8 cellular contexts compared by ENCODE assay signal in the genomic region with DNA sequence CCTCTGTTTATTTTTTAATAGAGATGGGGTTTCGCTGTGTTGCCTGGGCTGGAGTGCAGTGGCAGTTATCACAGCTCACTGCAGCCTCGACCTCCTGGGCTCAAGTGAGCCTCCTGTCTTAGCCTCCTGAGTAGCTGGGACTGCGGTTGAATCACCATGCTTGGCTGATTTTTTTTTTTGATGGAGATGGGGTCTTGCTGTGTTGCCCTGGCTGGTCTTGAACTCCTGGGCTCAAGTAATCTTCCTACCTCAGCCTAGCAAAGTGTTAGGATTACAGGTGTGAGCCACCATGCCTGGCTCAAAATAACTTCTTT. TPM values are rescaled to one million over a fixed set of nuclear protein-coding genes. Genes with fewer than 3 reads are reported as not detected.
DNase-seq lines count a peak whose midpoint lies in the region; ATAC-seq, FAIRE-seq and TF ChIP-seq lines count a peak whose summit lies in the region.

No MANE protein-coding gene starts in this region.

- peak overlapping the region; percentile 85 to 98 (median 94) for H3K27ac Mint-ChIP-seq in naive thymus-derived CD4-positive, alpha-beta T cell

- no peak for TF ChIP-seq CTCF in 22Rv1 (IDR thresholded peaks at IDR 0.05)

- no peak for FAIRE-seq in GM12892 (lab: Jason Lieb, UNC)

- H3K4me3 ChIP-seq in Karpas-422 (ENCODE audit: low read length) (peak overlapping the region; percentile 59; the same call in 1 of the 2 replicates), duodenal mucosa (ENCODE audit: low read depth in 1 of 2, low read length in 2 of 2) (peak overlapping the region; percentile 70 to 73)
- H3K4me3 ChIP-seq in naive thymus-derived CD4-positive, alpha-beta T cell (ENCODE audit: low read length), result peak overlapping the region; percentile 44

- no peak for ATAC-seq in naive thymus-derived CD4-positive, alpha-beta T cell
- ATAC-seq in GM21423 (IDR thresholded peaks at IDR 0.05; ENCODE audit: unreplicated experiment), result no peak

- H3K4me1 Mint-ChIP-seq in naive thymus-derived CD4-positive, alpha-beta T cell, result peaks cover 9 to 67% (median 56%) of the 10 kb centered on the region in 7 donors

- H3K27ac ChIP-seq in 22Rv1, result peak overlapping the region; percentile 46
- H3K27ac ChIP-seq in Karpas-422 (ENCODE audit: low read length), result peak overlapping the region; percentile 93
- peak overlapping the region; percentile 72 for H3K27ac ChIP-seq in duodenal mucosa (ENCODE audit: low read depth, low read length)
- H3K27ac ChIP-seq in naive thymus-derived CD4-positive, alpha-beta T cell (ENCODE audit: low read depth, low read length), result peak overlapping the region; percentile 62

- no peaks in the 10 kb centered on the region for H4K20me1 ChIP-seq in Karpas-422 (ENCODE audit: insufficient read depth, low read depth, low read length)

- peak overlapping the region; percentile 63 for H3K4me2 ChIP-seq in Karpas-422 (ENCODE audit: low read depth, low read length, poor library complexity, severe bottlenecking)

- H3K9ac ChIP-seq in Karpas-422 (ENCODE audit: low read length), result peak overlapping the region; percentile 63
- H3K9ac ChIP-seq in duodenal mucosa (ENCODE audit: low read depth in 1 of 2, low read length in 2 of 2), result peak overlapping the region; percentile 62 to 87

- H3K4me3 Mint-ChIP-seq in naive thymus-derived CD4-positive, alpha-beta T cell, result peak overlapping the region; percentile 86 to 98 (median 90)

- DNase-seq in Karpas-422, result no peak
- DNase-seq in naive thymus-derived CD4-positive, alpha-beta T cell, result no peak
- DNase-seq in NCI-H1105 treated with DMSO at 0.1 percent for 48 hours (lab: John Stamatoyannopoulos, UW), result no peak
- no peak for DNase-seq in GM19240 (ENCODE audit: insufficient read length, low spot score)
- DNase-seq in GM12892 (ENCODE audit: insufficient read length), result no peak

- CTCF ChIA-PET in naive thymus-derived CD4-positive, alpha-beta T cell (lab: Charles Lee), result interaction anchor here (1.3 kb wide), 1 partner anchor 102 kb away, joined by 3 read pairs; no protein-coding TSS in a partner anchor

- TF ChIP-seq POLR2A in GM12892 (IDR thresholded peaks at IDR 0.05; ENCODE audit: low read depth, low read length), result no peak

- POLR2A ChIA-PET in naive thymus-derived CD4-positive, alpha-beta T cell (lab: Charles Lee), result interaction anchor here (0.6 to 2.3 kb wide), 6 partner anchors 34 to 159 kb away, joined by 3 to 10 read pairs (median 6); a partner anchor contains a TSS

- peaks cover 0 to 18% (median 0%) of the 10 kb centered on the region in 5 donors for H3K36me3 Mint-ChIP-seq in naive thymus-derived CD4-positive, alpha-beta T cell

- H2AFZ ChIP-seq in Karpas-422 (ENCODE audit: low read length), result no peak overlapping the region

- H3K79me2 ChIP-seq in Karpas-422 (ENCODE audit: low read length), result peaks cover 78% of the 10 kb centered on the region

- intact Hi-C loops in naive thymus-derived CD4-positive, alpha-beta T cell (cut with micrococcal nuclease), result loop anchor here in 1 of 2 donors (1.0 kb wide), 2 partner anchors 8 to 46 kb away; a partner anchor contains a TSS

- H3K27me3 Mint-ChIP-seq in naive thymus-derived CD4-positive, alpha-beta T cell, result no peaks in the 10 kb centered on the region

- H3K27me3 ChIP-seq in Karpas-422 (ENCODE audit: low read length) (no peaks in the 10 kb centered on the region), duodenal mucosa (ENCODE audit: control insufficient read depth in 1 of 2, insufficient read depth in 2 of 2, low read length in 2 of 2) (no peaks in the 10 kb centered on the region)
- H3K27me3 ChIP-seq in naive thymus-derived CD4-positive, alpha-beta T cell (ENCODE audit: control insufficient read depth in 2 of 2, insufficient read depth in 2 of 2, low read length in 2 of 2), result no peaks in the 10 kb centered on the region

- no peaks in the 10 kb centered on the region for H3K9me2 ChIP-seq in Karpas-422 (replicated peaks; ENCODE audit: insufficient read depth, low read length)

- H3K36me3 ChIP-seq in Karpas-422 (ENCODE audit: insufficient read depth, low read length), result no peaks in the 10 kb centered on the region
- H3K36me3 ChIP-seq in duodenal mucosa (ENCODE audit: control insufficient read depth in 1 of 2, insufficient read depth in 2 of 2, low read length in 2 of 2), result no peaks in the 10 kb centered on the region
- peaks cover 0 to 6% (median 0%) of the 10 kb centered on the region in 3 experiments for H3K36me3 ChIP-seq in naive thymus-derived CD4-positive, alpha-beta T cell (ENCODE audit: control insufficient read depth in 2 of 3, insufficient read depth in 3 of 3, low read length in 3 of 3)

- peaks cover 78% of the 10 kb centered on the region for H3K4me1 ChIP-seq in Karpas-422 (ENCODE audit: low read length)
- H3K4me1 ChIP-seq in duodenal mucosa (ENCODE audit: control insufficient read depth in 1 of 2, insufficient read depth in 2 of 2, low read length in 2 of 2), result peaks cover 24 to 26% of the 10 kb centered on the region in 2 donors
- H3K4me1 ChIP-seq in naive thymus-derived CD4-positive, alpha-beta T cell (ENCODE audit: control insufficient read depth in 2 of 2, insufficient read depth in 2 of 2, low read length in 2 of 2), result peaks cover 0 to 16% of the 10 kb centered on the region in 2 donors

- no peaks in the 10 kb centered on the region for H3K9me3 Mint-ChIP-seq in naive thymus-derived CD4-positive, alpha-beta T cell

- no peaks in the 10 kb centered on the region for H3K9me3 ChIP-seq in Karpas-422 (ENCODE audit: low read length)
- H3K9me3 ChIP-seq in duodenal mucosa (ENCODE audit: control insufficient read depth in 1 of 2, low read length in 2 of 2), result no peaks in the 10 kb centered on the region
- H3K9me3 ChIP-seq in naive thymus-derived CD4-positive, alpha-beta T cell (ENCODE audit: control insufficient read depth in 2 of 3, low read length in 3 of 3), result no peaks in the 10 kb centered on the region

RNA-seq across cellular contexts. Expression of a gene that starts 8.1 kb away (rescaled TPM):
- 15.9 and 40.0 TPM in 2 replicates for total RNA-seq in Karpas-422 (2014; rRNA removed; shearing (Covaris generic); ENCODE audit: low replicate concordance)
- 10 to 100 TPM; 10.5 to 27.9 (median 15.4) TPM for total RNA-seq in naive thymus-derived CD4-positive, alpha-beta T cell
- 10 to 100 TPM; 16.8 to 22.1 TPM for polyA plus RNA-seq in naive thymus-derived CD4-positive, alpha-beta T cell
- polyA plus RNA-seq in GM12892 (2012; ENCODE audit: missing spikeins), result 14.6 TPM

RNA-seq across cellular contexts. Expression of a gene that starts 35.2 kb away (rescaled TPM):
- 216 and 242 TPM in 2 replicates for total RNA-seq in Karpas-422 (2014; rRNA removed; shearing (Covaris generic); ENCODE audit: low replicate concordance)
- total RNA-seq in naive thymus-derived CD4-positive, alpha-beta T cell, result 100 to 1,000 TPM; 103 to 129 (median 113) TPM
- polyA plus RNA-seq in naive thymus-derived CD4-positive, alpha-beta T cell, result 10 to 100 TPM; 46.3 to 87.2 TPM
- 22.7 TPM for polyA plus RNA-seq in GM12892 (2012; ENCODE audit: missing spikeins)
